1 cellular context compared by ENCODE assay signal in the genomic region with DNA sequence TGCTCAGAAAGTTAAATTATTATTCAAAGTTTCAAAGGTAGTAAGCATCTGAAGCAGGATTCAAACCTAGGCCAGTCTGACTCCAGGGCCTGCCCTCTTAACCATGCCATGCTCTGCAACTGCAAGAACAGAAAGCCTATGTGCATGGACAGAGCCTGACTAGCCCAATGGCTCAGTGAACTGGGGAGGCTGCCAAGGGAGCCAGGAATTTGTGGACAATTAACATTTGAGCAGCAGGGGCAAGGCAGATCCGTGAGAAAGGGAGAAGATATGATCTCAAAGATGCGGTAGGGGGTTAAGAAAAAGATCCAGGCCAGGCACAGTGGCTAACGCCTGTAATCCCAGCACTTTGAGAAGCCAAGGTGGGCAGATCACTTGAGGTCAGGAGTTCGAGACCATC.
TF ChIP-seq lines count a peak whose summit lies in the region.

No MANE protein-coding gene starts in this region.

TF ChIP-seq in SK-N-SH treated with all-trans-retinoic acid at 6 μM for 48 hours, 23 proteins besides CTCF, POLR2A, EP300 and RAD21 (continued from another document):
- TF ChIP-seq, protein P1, sequence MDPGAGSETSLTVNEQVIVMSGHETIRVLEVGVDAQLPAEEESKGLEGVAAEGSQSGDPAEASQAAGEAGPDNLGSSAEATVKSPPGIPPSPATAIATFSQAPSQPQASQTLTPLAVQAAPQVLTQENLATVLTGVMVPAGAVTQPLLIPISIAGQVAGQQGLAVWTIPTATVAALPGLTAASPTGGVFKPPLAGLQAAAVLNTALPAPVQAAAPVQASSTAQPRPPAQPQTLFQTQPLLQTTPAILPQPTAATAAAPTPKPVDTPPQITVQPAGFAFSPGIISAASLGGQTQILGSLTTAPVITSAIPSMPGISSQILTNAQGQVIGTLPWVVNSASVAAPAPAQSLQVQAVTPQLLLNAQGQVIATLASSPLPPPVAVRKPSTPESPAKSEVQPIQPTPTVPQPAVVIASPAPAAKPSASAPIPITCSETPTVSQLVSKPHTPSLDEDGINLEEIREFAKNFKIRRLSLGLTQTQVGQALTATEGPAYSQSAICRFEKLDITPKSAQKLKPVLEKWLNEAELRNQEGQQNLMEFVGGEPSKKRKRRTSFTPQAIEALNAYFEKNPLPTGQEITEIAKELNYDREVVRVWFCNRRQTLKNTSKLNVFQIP (CRISPR knock-in tag; IDR thresholded peaks at IDR 0.05; ENCODE audit: borderline replicate concordance, low read depth): no peak
- TF ChIP-seq CSDC2 (CRISPR knock-in tag; IDR thresholded peaks at IDR 0.05): no peak
- no peak for TF ChIP-seq BACH2 (CRISPR knock-in tag; IDR thresholded peaks at IDR 0.05; ENCODE audit: borderline replicate concordance)
- TF ChIP-seq ZNF70 (CRISPR knock-in tag; IDR thresholded peaks at IDR 0.05): no peak
- no peak for TF ChIP-seq RARB (CRISPR knock-in tag; IDR thresholded peaks at IDR 0.05)
- TF ChIP-seq PATZ1 (CRISPR knock-in tag; IDR thresholded peaks at IDR 0.05; ENCODE audit: borderline replicate concordance): no peak
- TF ChIP-seq SNAI2 (CRISPR knock-in tag; IDR thresholded peaks at IDR 0.05): no peak
